18 cellular contexts compared by ENCODE assay signal in the genomic region with DNA sequence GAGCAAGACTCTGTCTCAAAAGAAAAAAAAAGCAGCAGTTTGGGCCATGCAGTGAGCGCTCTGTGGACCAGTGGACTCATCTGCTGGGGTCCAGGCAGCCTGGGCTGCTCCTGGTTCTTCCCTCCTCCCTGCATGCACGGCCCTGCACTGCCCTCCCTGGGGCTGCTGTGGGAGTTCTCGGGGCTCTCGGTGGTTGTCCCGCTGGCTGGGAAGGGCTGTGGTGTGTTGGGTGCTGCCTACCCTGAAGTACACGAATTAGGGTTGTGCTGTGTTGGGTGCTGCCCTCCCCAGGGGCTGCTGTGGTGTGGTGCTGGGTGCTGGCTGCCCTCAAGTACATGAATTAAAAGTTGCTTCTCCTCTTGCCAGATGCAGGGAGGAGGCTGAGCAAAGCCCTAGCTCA. TPM values are rescaled to one million over a fixed set of nuclear protein-coding genes. Genes with fewer than 3 reads are reported as not detected.
DNase-seq lines count a peak whose midpoint lies in the region; ATAC-seq and TF ChIP-seq lines count a peak whose summit lies in the region.
"Had no signal": no experiment of that assay in that cellular context is flagged by ENCODE, and none has a peak within 500 bp of the region (broad histone marks: within the 10 kb centered on the region; RNA-seq: fewer than 3 reads in every experiment).

No MANE protein-coding gene starts in this region.

- H2AFZ ChIP-seq in Karpas-422 (ENCODE audit: low read length) = no peak overlapping the region

- no peaks in the 10 kb centered on the region for H3K79me2 ChIP-seq in Karpas-422 (ENCODE audit: low read length)

- H3K9me3 ChIP-seq in RWPE2 (ENCODE audit: severe bottlenecking) (no peaks in the 10 kb centered on the region), Karpas-422 (ENCODE audit: low read length) (no peaks in the 10 kb centered on the region)
- H3K9me3 ChIP-seq: HAP-1 had no signal

- H3K27ac ChIP-seq in RWPE2 (ENCODE audit: poor library complexity, severe bottlenecking) (no peak overlapping the region), Karpas-422 (ENCODE audit: low read length) (no peak overlapping the region)

- H3K4me3 ChIP-seq in GM12875 (ENCODE audit: low read depth, low read length) = no peak overlapping the region
- H3K4me3 ChIP-seq in RWPE2 (ENCODE audit: severe bottlenecking) = no peak overlapping the region
- no peak overlapping the region for H3K4me3 ChIP-seq in Karpas-422 (ENCODE audit: low read length)
- H3K4me3 ChIP-seq: HAP-1 had no signal

- DNase-seq in RWPE2 (ENCODE audit: low spot score) (no peak), left lobe of liver (ENCODE audit: low spot score) (no peak), Karpas-422 (no peak), G401 (ENCODE audit: low spot score) (no peak)
- DNase-seq: Calu3; CD4-positive, CD25-positive, alpha-beta regulatory T cell; DMS79; GDM1; NCI-H1436 treated with DMSO at 0.1 percent for 48 hours; NCI-H2107; NCI-H345; NCI-H526 treated with DMSO at 0.1 percent for 48 hours; NK-92 treated with Interleukin-12 subunit alpha and Interleukin-12 subunit beta, amount 100 ng/mL, for 24 hours; T-helper 2 cell had no signal

- no peaks in the 10 kb centered on the region for H3K9me2 ChIP-seq in Karpas-422 (replicated peaks; ENCODE audit: insufficient read depth, low read length)

- ATAC-seq in RWPE2 (ENCODE audit: low read depth) (peak; percentile 44; the same call in 1 of the 3 replicates), left lobe of liver (peak; percentile 24), GM21390 (IDR thresholded peaks at IDR 0.05; ENCODE audit: unreplicated experiment) (no peak), HG02938 (IDR thresholded peaks at IDR 0.05; ENCODE audit: unreplicated experiment) (no peak)

- H4K20me1 ChIP-seq in Karpas-422 (ENCODE audit: insufficient read depth, low read depth, low read length) = no peaks in the 10 kb centered on the region

- H3K27me3 ChIP-seq in RWPE2 (ENCODE audit: insufficient read depth, poor library complexity, severe bottlenecking) (peaks cover 59% of the 10 kb centered on the region), Karpas-422 (ENCODE audit: low read length) (no peaks in the 10 kb centered on the region)

- H3K36me3 ChIP-seq in RWPE2 (ENCODE audit: low read depth) = no peaks in the 10 kb centered on the region
- H3K36me3 ChIP-seq in Karpas-422 (ENCODE audit: insufficient read depth, low read length) = no peaks in the 10 kb centered on the region
- H3K36me3 ChIP-seq: HAP-1 had no signal

- TF ChIP-seq CTCF in GM12875 (IDR thresholded peaks at IDR 0.05; ENCODE audit: borderline replicate concordance, insufficient read depth, low read depth, low read length) = 0 out of 2 replicates have a peak, but pooled peaks have one; percentile 4
- no peak for TF ChIP-seq CTCF in RWPE2 (IDR thresholded peaks at IDR 0.05; ENCODE audit: poor library complexity, severe bottlenecking)

- H3K4me1 ChIP-seq in RWPE2 (ENCODE audit: insufficient read depth, poor library complexity, severe bottlenecking) (no peaks in the 10 kb centered on the region), Karpas-422 (ENCODE audit: low read length) (peaks cover 15% of the 10 kb centered on the region)
- H3K4me1 ChIP-seq: HAP-1 had no signal

- no peak overlapping the region for H3K4me2 ChIP-seq in Karpas-422 (ENCODE audit: low read depth, low read length, poor library complexity, severe bottlenecking)

- H3K9ac ChIP-seq in Karpas-422 (ENCODE audit: low read length) = no peak overlapping the region

- in situ Hi-C loops in G401 (cut with HindIII; ENCODE audit: low sequenced_read_pairs) = no loop called here

RNA-seq across cellular contexts. Expression of a gene that starts 18.3 kb away (rescaled TPM):
- total RNA-seq in left lobe of liver = 147 TPM
- 141 and 164 TPM in 2 replicates for total RNA-seq in Karpas-422 (2014; rRNA removed; shearing (Covaris generic); ENCODE audit: low replicate concordance)
- total RNA-seq in G401 (2014; rRNA removed; shearing (Covaris generic)) = 177 and 229 TPM in 2 replicates

Comparison
In these comparisons a context has a peak if more than half of its experiments do, and no peak if none do; other contexts are left out.
1. ATAC-seq: peak in RWPE2 (single experiment) and left lobe of liver (single experiment); none in GM21390 (single experiment) and HG02938 (single experiment).